Comparison of ENCODE assay signal across 1 cellular context in genomic region chr1:28265577-28265976, GRCh38.
TF ChIP-seq lines count a peak whose summit lies in the region.

No MANE protein-coding gene starts in this region.

TF ChIP-seq in K562, 482 proteins besides CTCF, POLR2A, EP300 and RAD21:
- TF ChIP-seq RBFOX2 (IDR thresholded peaks at IDR 0.05; ENCODE audit: low read depth, low read length) = peak; percentile 47; the same call in 1 of the 2 replicates
- peak; percentile 28; the same call in 1 of the 2 replicates for TF ChIP-seq ARID4B (CRISPR knock-in tag; IDR thresholded peaks at IDR 0.05)
- TF ChIP-seq HDAC8 (tag; IDR thresholded peaks at IDR 0.05) = no peak
- no peak for TF ChIP-seq BRF2 (IDR thresholded peaks at IDR 0.05; ENCODE audit: borderline replicate concordance, insufficient read depth, insufficient read length)
- TF ChIP-seq ZNF644 (tag; IDR thresholded peaks at IDR 0.05; ENCODE audit: low read depth) = no peak
